8 cellular contexts compared by ENCODE assay signal in the genomic region with DNA sequence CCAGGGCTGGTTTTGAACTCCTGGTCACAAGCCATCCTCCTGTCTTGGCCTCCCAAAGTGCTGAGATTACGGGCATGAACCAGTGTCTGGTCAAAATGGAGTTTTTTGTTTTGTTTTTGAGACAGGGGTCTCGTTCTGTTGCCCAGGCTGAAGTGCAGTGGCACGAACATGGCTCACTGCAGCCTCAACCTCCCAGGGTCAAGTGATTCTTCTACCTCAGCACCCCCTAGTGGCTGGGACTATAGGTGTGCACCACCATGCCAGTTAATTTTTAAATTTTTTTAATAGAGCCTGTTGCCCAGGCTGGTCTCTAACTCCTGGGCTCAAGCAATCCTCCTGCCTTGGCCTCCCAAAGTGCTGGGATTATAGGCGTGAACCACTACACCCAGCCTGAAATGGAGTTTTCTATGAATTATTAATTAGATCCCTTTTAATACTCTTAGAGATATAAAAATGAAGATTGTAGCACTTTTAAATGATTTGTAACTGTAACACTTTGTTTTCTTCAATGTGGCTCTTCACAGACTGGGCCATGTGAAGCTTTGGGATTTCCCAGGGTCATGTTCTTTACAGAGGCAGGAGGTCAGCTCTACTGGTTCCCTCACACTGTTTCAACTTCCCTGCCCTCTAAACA. TPM values are rescaled to one million over a fixed set of nuclear protein-coding genes. Genes with fewer than 3 reads are reported as not detected.
DNase-seq lines count a peak whose midpoint lies in the region; ATAC-seq and TF ChIP-seq lines count a peak whose summit lies in the region.

No MANE protein-coding gene starts in this region.

- H3K9me3 Mint-ChIP-seq in activated naive CD8-positive, alpha-beta T cell treated with anti-CD3 and anti-CD28 coated beads, Interleukin-2, amount 10 ng/mL, durations not matched to agents 7 days and 5 days, result no peaks in the 10 kb centered on the region

- H3K4me3 Mint-ChIP-seq in activated naive CD8-positive, alpha-beta T cell treated with anti-CD3 and anti-CD28 coated beads, Interleukin-2, amount 10 ng/mL, durations not matched to agents 7 days and 5 days, result no peak overlapping the region

- peak; percentile 58 for ATAC-seq in activated naive CD8-positive, alpha-beta T cell treated with anti-CD3 and anti-CD28 coated beads, Interleukin-2, amount 10 ng/mL, durations not matched to agents 7 days and 5 days (ENCODE audit: low read depth)
- ATAC-seq in HG03460 (IDR thresholded peaks at IDR 0.05; ENCODE audit: unreplicated experiment), result no peak
- no peak for ATAC-seq in GM18505 (IDR thresholded peaks at IDR 0.05; ENCODE audit: unreplicated experiment)
- ATAC-seq in GM18907 (IDR thresholded peaks at IDR 0.05; ENCODE audit: unreplicated experiment), result no peak
- ATAC-seq in GM19467 (IDR thresholded peaks at IDR 0.05; ENCODE audit: unreplicated experiment), result no peak

- H3K4me1 Mint-ChIP-seq in activated naive CD8-positive, alpha-beta T cell treated with anti-CD3 and anti-CD28 coated beads, Interleukin-2, amount 10 ng/mL, durations not matched to agents 7 days and 5 days, result peaks cover 1% of the 10 kb centered on the region

- POLR2A ChIA-PET in activated naive CD8-positive, alpha-beta T cell treated with anti-CD3 and anti-CD28 coated beads, Interleukin-2, amount 10 ng/mL, durations not matched to agents 7 days and 5 days (lab: Charles Lee), result no interaction called here

- no peaks in the 10 kb centered on the region for H3K27me3 Mint-ChIP-seq in activated naive CD8-positive, alpha-beta T cell treated with anti-CD3 and anti-CD28 coated beads, Interleukin-2, amount 10 ng/mL, durations not matched to agents 7 days and 5 days

- TF ChIP-seq POLR2A in GM18505 (IDR thresholded peaks at IDR 0.05; ENCODE audit: borderline replicate concordance, extremely low read depth, insufficient read depth, insufficient read length), result no peak

- peak; percentile 37 to 68 for DNase-seq in AML-193 (lab: John Stamatoyannopoulos, UW)
- peak; percentile 53 for DNase-seq in HCEC 1CT
- no peak for DNase-seq in activated naive CD8-positive, alpha-beta T cell treated with anti-CD3 and anti-CD28 coated beads, Interleukin-2, amount 10 ng/mL, durations not matched to agents 7 days and 5 days
- peak; percentile 44 for DNase-seq in kidney tubule cell (ENCODE audit: low spot score)

- H3K36me3 Mint-ChIP-seq in activated naive CD8-positive, alpha-beta T cell treated with anti-CD3 and anti-CD28 coated beads, Interleukin-2, amount 10 ng/mL, durations not matched to agents 7 days and 5 days, result no peaks in the 10 kb centered on the region

- H3K27ac Mint-ChIP-seq in activated naive CD8-positive, alpha-beta T cell treated with anti-CD3 and anti-CD28 coated beads, Interleukin-2, amount 10 ng/mL, durations not matched to agents 7 days and 5 days, result no peak overlapping the region

RNA-seq across cellular contexts. Expression of gene SPARC, which starts 32.6 kb away (rescaled TPM):
- under 1 TPM; 0.39 to 0.96 TPM for total RNA-seq in activated naive CD8-positive, alpha-beta T cell treated with anti-CD3 and anti-CD28 coated beads, Interleukin-2, amount 10 ng/mL, durations not matched to agents 7 days and 5 days

RNA-seq across cellular contexts. Expression of gene ATOX1, which starts 39.1 kb away (rescaled TPM):
- 10 to 100 TPM; 42.7 to 48.1 TPM for total RNA-seq in activated naive CD8-positive, alpha-beta T cell treated with anti-CD3 and anti-CD28 coated beads, Interleukin-2, amount 10 ng/mL, durations not matched to agents 7 days and 5 days

RNA-seq across cellular contexts. Expression of gene G3BP1, which starts 52.4 kb away (rescaled TPM):
- 100 to 1,000 TPM; 164 to 178 TPM for total RNA-seq in activated naive CD8-positive, alpha-beta T cell treated with anti-CD3 and anti-CD28 coated beads, Interleukin-2, amount 10 ng/mL, durations not matched to agents 7 days and 5 days
